ENCODE assay signal across 23 cellular contexts in genomic region chr10:78896169-78896931, GRCh38.
"Had no signal": no experiment of that assay in that cellular context is flagged by ENCODE, and none has a peak within 500 bp of the region (broad histone marks: within the 10 kb centered on the region; RNA-seq: fewer than 3 reads in every experiment).

No MANE protein-coding gene starts in this region.

- H3K9me3 ChIP-seq: body of pancreas, esophagus squamous epithelium, lower lobe of right lung, ovary, thyroid gland, vagina had no signal

- H3K4me3 ChIP-seq: body of pancreas, coronary artery, esophagus squamous epithelium, lower lobe of right lung, neural progenitor cell, ovary, thyroid gland, vagina had no signal

- H3K4me3 Mint-ChIP-seq: activated CD4-positive, alpha-beta memory T cell treated with anti-CD3 and anti-CD28 coated beads, Interleukin-2, amount 10 ng/mL, durations not matched to agents 7 days and 5 days; activated CD4-positive, alpha-beta T cell treated with anti-CD3 and anti-CD28 coated beads for 36 hours; activated naive CD8-positive, alpha-beta T cell treated with anti-CD3 and anti-CD28 coated beads for 36 hours; activated T-cell treated with anti-CD3 and anti-CD28 coated beads, Interleukin-2, amount 50 U/mL, for 72 hours; mesothelial cell of epicardium; neural progenitor cell; stimulated activated memory B cell treated with anti-CD40 and anti-IgM and Interleukin-4, amounts not matched to agents 10 μg/mL and 1 μg/mL and 100 μg/mL, for 72 hours; T-cell had no signal

- H3K36me3 Mint-ChIP-seq: activated naive CD8-positive, alpha-beta T cell treated with anti-CD3 and anti-CD28 coated beads for 36 hours; mesothelial cell of epicardium; neural progenitor cell; stimulated activated memory B cell treated with anti-CD40 and anti-IgM and Interleukin-4, amounts not matched to agents 10 μg/mL and 1 μg/mL and 100 μg/mL, for 72 hours; T-cell had no signal

- H3K9me3 Mint-ChIP-seq: activated naive CD8-positive, alpha-beta T cell treated with anti-CD3 and anti-CD28 coated beads for 36 hours; mesothelial cell of epicardium; neural progenitor cell; stimulated activated memory B cell treated with anti-CD40 and anti-IgM and Interleukin-4, amounts not matched to agents 10 μg/mL and 1 μg/mL and 100 μg/mL, for 72 hours; T-cell had no signal

- DNase-seq: activated CD4-positive, alpha-beta memory T cell treated with anti-CD3 and anti-CD28 coated beads, Interleukin-2, amount 10 ng/mL, durations not matched to agents 7 days and 5 days; activated CD4-positive, alpha-beta T cell treated with anti-CD3 and anti-CD28 coated beads for 36 hours; activated CD8-positive, alpha-beta memory T cell treated with anti-CD3 and anti-CD28 coated beads, Interleukin-2, amount 50 U/mL, for 4 hours; activated naive CD8-positive, alpha-beta T cell treated with anti-CD3 and anti-CD28 coated beads for 36 hours; activated T-cell treated with anti-CD3 and anti-CD28 coated beads, Interleukin-2, amount 50 U/mL, for 72 hours; amygdala; body of pancreas; central memory CD4-positive, alpha-beta T cell; effector CD4-positive, alpha-beta T cell; esophagus squamous epithelium; kidney glomerular epithelial cell; lower lobe of right lung; ovary; stimulated activated CD4-positive, alpha-beta T cell treated with anti-CD3 and anti-CD28 coated beads, Interleukin-2, amount 100 ng/mL, for 48 hours; T-cell; T1000 had no signal

- ATAC-seq: activated CD4-positive, alpha-beta T cell treated with anti-CD3 and anti-CD28 coated beads for 36 hours; activated T-cell treated with anti-CD3 and anti-CD28 coated beads, Interleukin-2, amount 50 U/mL, for 72 hours; body of pancreas; lower lobe of right lung; stimulated activated memory B cell treated with anti-CD40 and anti-IgM and Interleukin-4, amounts not matched to agents 10 μg/mL and 1 μg/mL and 100 μg/mL, for 72 hours; T-cell had no signal

- H3K27ac Mint-ChIP-seq: activated CD4-positive, alpha-beta memory T cell treated with anti-CD3 and anti-CD28 coated beads, Interleukin-2, amount 10 ng/mL, durations not matched to agents 7 days and 5 days; activated CD4-positive, alpha-beta T cell treated with anti-CD3 and anti-CD28 coated beads for 36 hours; activated naive CD8-positive, alpha-beta T cell treated with anti-CD3 and anti-CD28 coated beads for 36 hours; activated T-cell treated with anti-CD3 and anti-CD28 coated beads, Interleukin-2, amount 50 U/mL, for 72 hours; mesothelial cell of epicardium; neural progenitor cell; stimulated activated memory B cell treated with anti-CD40 and anti-IgM and Interleukin-4, amounts not matched to agents 10 μg/mL and 1 μg/mL and 100 μg/mL, for 72 hours; T-cell had no signal

- H3K4me1 ChIP-seq: body of pancreas, lower lobe of right lung, vagina had no signal

- H3K27ac ChIP-seq: body of pancreas, coronary artery, esophagus squamous epithelium, lower lobe of right lung, neural progenitor cell, ovary, thyroid gland, vagina, VCaP had no signal

- H3K27me3 Mint-ChIP-seq: activated CD4-positive, alpha-beta T cell treated with anti-CD3 and anti-CD28 coated beads for 36 hours; activated naive CD8-positive, alpha-beta T cell treated with anti-CD3 and anti-CD28 coated beads for 36 hours had no signal

- H3K4me1 Mint-ChIP-seq: activated CD4-positive, alpha-beta memory T cell treated with anti-CD3 and anti-CD28 coated beads, Interleukin-2, amount 10 ng/mL, durations not matched to agents 7 days and 5 days; activated CD4-positive, alpha-beta T cell treated with anti-CD3 and anti-CD28 coated beads for 36 hours; activated naive CD8-positive, alpha-beta T cell treated with anti-CD3 and anti-CD28 coated beads for 36 hours; stimulated activated memory B cell treated with anti-CD40 and anti-IgM and Interleukin-4, amounts not matched to agents 10 μg/mL and 1 μg/mL and 100 μg/mL, for 72 hours had no signal

- H3K36me3 ChIP-seq: esophagus squamous epithelium, lower lobe of right lung, neural progenitor cell, ovary, thyroid gland, vagina had no signal

- H3K27me3 ChIP-seq: body of pancreas, neural progenitor cell, ovary, thyroid gland, vagina had no signal
